ENCODE assay signal across 8 cellular contexts in the genomic region with DNA sequence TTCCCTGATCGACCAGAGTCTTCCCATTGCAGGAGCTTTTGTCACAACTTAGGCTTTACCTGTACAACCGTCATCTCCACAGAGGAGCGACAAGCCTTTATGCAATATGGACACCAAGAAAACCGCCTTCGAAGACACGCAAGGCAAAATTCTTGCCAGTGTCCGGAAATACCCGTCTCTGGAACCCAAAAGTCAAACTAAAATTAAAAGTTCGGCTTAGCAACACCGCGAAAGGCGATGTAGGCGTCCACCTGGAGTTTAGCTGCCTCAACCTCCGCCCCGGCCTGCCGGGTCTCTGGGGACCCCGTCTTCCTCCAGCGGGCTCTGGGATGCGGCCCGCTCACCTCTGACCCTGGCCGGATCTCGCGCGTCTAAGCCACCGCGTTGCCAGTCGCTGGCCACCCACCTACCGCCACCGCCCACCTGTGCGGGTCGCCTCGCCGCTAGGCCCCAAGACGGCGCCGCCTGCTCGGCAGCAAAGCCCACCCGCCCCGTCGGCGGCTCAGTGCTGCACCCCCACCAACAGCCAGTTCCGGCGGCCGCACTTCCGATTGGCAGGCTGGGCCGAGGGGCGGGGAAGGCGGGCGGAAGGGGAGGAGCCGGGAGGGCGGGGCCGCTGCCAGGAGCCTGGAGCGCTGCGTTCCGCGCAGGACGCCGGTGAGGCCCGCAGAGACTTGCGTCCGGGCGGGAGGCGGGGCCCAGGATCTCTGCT. TPM values are rescaled to one million over a fixed set of nuclear protein-coding genes. Genes with fewer than 3 reads are reported as not detected.
DNase-seq lines count a peak whose midpoint lies in the region; ATAC-seq and TF ChIP-seq lines count a peak whose summit lies in the region.

Gene SUPT20H (minus strand): TSS at position 553 of the 712 bp plus-strand sequence. CDS start 8,198 bp downstream, outside the sequence.

- ATAC-seq in HG02610 (IDR thresholded peaks at IDR 0.05; ENCODE audit: unreplicated experiment): peak; percentile 99
- ATAC-seq in activated naive CD4-positive, alpha-beta T cell treated with anti-CD3 and anti-CD28 coated beads, Interleukin-2, amount 50 U/mL, for 72 hours: peak; percentile 99
- ATAC-seq in omental fat pad (ENCODE audit: low FRiP score): peak; percentile 100

- peak; percentile 93 for DNase-seq in GM10266 (ENCODE audit: extremely low spot score)
- DNase-seq in NCI-H1092 (lab: John Stamatoyannopoulos, UW): peak; percentile 83
- peak; percentile 87 for DNase-seq in SKM-1 (lab: John Stamatoyannopoulos, UW; ENCODE audit: unreplicated experiment)
- peak; percentile 90 for DNase-seq in activated naive CD4-positive, alpha-beta T cell treated with anti-CD3 and anti-CD28 coated beads, Interleukin-2, amount 50 U/mL, for 72 hours (ENCODE audit: low spot score in 2 of 2)
- no peak for DNase-seq in glomerular endothelial cell (ENCODE audit: extremely low read depth, low read depth, low spot score)
- peak; percentile 65 for DNase-seq in omental fat pad (ENCODE audit: low spot score)

- peak within 1 kb of the TSS; percentile 96 to 98 for H3K27ac Mint-ChIP-seq in activated naive CD4-positive, alpha-beta T cell treated with anti-CD3 and anti-CD28 coated beads, Interleukin-2, amount 50 U/mL, for 72 hours

- H3K9me3 Mint-ChIP-seq in activated naive CD4-positive, alpha-beta T cell treated with anti-CD3 and anti-CD28 coated beads, Interleukin-2, amount 50 U/mL, for 72 hours: no peaks in the 10 kb centered on the region

- peaks cover 12 to 20% of the 10 kb centered on the region in 2 donors for H3K36me3 Mint-ChIP-seq in activated naive CD4-positive, alpha-beta T cell treated with anti-CD3 and anti-CD28 coated beads, Interleukin-2, amount 50 U/mL, for 72 hours

- TF ChIP-seq CTCF in GM10266 (IDR thresholded peaks at IDR 0.05; ENCODE audit: control insufficient read depth, insufficient read depth, low read depth, missing control alignments): no peak
- no peak for TF ChIP-seq CTCF in omental fat pad (IDR thresholded peaks at IDR 0.05)

- H3K27ac ChIP-seq in temporal lobe (ENCODE audit: low read depth, low read length): no peak within 1 kb of the TSS

RNA-seq across cellular contexts. Expression of gene SUPT20H, which starts in this region (rescaled TPM):
- 10 to 100 TPM; 73.3 to 76.2 TPM for total RNA-seq in activated naive CD4-positive, alpha-beta T cell treated with anti-CD3 and anti-CD28 coated beads, Interleukin-2, amount 50 U/mL, for 72 hours
- total RNA-seq in glomerular endothelial cell (38.9 and 44.2 TPM in 2 replicates), omental fat pad (10 to 100 TPM; 19.5 to 57.5 (median 31.8) TPM), temporal lobe (61.0 TPM)
